Comparison of ENCODE assay signal across 2 cellular contexts in the genomic region with DNA sequence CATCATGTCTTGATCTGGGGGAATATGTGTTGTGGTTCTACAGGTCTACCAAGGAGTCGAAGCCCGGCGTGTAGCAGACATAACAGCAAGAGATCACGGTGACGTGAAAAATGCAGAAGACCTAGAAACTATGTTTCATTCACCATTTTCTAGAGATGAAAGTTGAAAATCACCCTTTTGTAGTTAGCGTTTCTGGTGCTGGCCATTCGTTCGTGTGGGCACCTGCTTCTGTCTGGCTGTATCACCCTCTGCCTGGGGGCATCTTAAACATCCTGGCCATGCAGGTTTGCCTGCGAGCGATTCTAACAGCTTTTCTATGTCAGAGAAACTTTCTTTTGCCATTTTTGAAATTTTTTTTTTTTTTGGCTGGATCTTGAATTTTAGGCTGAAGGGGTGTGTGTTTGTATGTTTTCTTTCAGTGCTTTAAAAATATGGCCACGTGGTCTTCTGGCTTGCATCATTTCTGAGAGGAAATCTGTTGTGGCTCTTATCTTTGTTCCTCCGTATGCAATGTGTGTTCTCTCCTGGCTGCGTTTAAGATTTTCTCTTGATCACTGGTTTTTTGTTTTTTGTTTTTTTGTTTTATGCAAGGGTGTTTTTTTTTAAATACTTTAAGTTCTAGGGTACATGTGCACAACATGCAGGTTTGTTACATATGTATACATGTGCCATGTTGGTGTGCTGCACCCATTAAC.
TF ChIP-seq lines count a peak whose summit lies in the region.

No MANE protein-coding gene starts in this region.

TF ChIP-seq in HEK293, 187 proteins besides CTCF, POLR2A, EP300 and RAD21 (continued from another document):
- TF ChIP-seq ZNF394 (tag by site-specific recombination; IDR thresholded peaks at IDR 0.05; ENCODE audit: borderline replicate concordance) (no peak), ZNF670 (tag by site-specific recombination; IDR thresholded peaks at IDR 0.05; ENCODE audit: low read depth) (no peak)

TF ChIP-seq in H1, 55 proteins besides CTCF, POLR2A, EP300 and RAD21 (continued from another document):
- TF ChIP-seq RBBP5 (IDR thresholded peaks at IDR 0.05; ENCODE audit: borderline replicate concordance, low read depth, low read length), result no peak
- TF ChIP-seq SIX5 (IDR thresholded peaks at IDR 0.05; ENCODE audit: low read depth, low read length), result no peak
- TF ChIP-seq CREB1 (IDR thresholded peaks at IDR 0.05), result no peak
- TF ChIP-seq TEAD4 (IDR thresholded peaks at IDR 0.05; ENCODE audit: low read depth, low read length), result no peak
- no peak for TF ChIP-seq POLR2AphosphoS5 (IDR thresholded peaks at IDR 0.05; ENCODE audit: low read depth, low read length)
- TF ChIP-seq RFX5 (IDR thresholded peaks at IDR 0.05; ENCODE audit: borderline replicate concordance, low read depth, low read length), result no peak
- no peak for TF ChIP-seq TAF7 (optimal IDR thresholded peaks at IDR 0.05; ENCODE audit: borderline replicate concordance, low read depth, low read length)
- no peak for TF ChIP-seq MAFK (IDR thresholded peaks at IDR 0.05; ENCODE audit: low read depth, low read length)
- no peak for TF ChIP-seq CHD1 (IDR thresholded peaks at IDR 0.05; ENCODE audit: low read depth, low read length)
- no peak for TF ChIP-seq FOSL1 (IDR thresholded peaks at IDR 0.05; ENCODE audit: insufficient read depth, low read depth, low read length)
